16 cellular contexts compared by ENCODE assay signal in genomic region chr5:179616002-179616594, GRCh38. TPM values are rescaled to one million over a fixed set of nuclear protein-coding genes. Genes with fewer than 3 reads are reported as not detected.
A peak's percentile ranks its signal among the peaks of the same experiment; 100 is the strongest.
DNase-seq lines count a peak whose midpoint lies in the region; ATAC-seq, FAIRE-seq and TF ChIP-seq lines count a peak whose summit lies in the region.
"Had no signal": no experiment of that assay in that cellular context is flagged by ENCODE, and none has a peak within 500 bp of the region (broad histone marks: within the 10 kb centered on the region; RNA-seq: fewer than 3 reads in every experiment).

No MANE protein-coding gene starts in this region.

- no peaks in the 10 kb centered on the region for H3K27me3 ChIP-seq in mesenchymal stem cell (ENCODE audit: control insufficient read depth in 1 of 2, insufficient read depth in 1 of 2, low read length in 2 of 2)
- no peaks in the 10 kb centered on the region for H3K27me3 ChIP-seq in subcutaneous abdominal adipose tissue (ENCODE audit: control insufficient read depth in 5 of 5, insufficient read depth in 4 of 5, low read length in 5 of 5)
- H3K27me3 ChIP-seq: esophagus squamous epithelium, thyroid gland had no signal

- no peaks in the 10 kb centered on the region for H3K27me3 Mint-ChIP-seq in activated T-cell treated with anti-CD3 and anti-CD28 coated beads, Interleukin-2, amount 50 U/mL, for 4 hours (ENCODE audit: low read depth)
- H3K27me3 Mint-ChIP-seq in WTC11 (ENCODE audit: low read depth): no peaks in the 10 kb centered on the region

- no peak overlapping the region for H3K18ac ChIP-seq in mesenchymal stem cell (ENCODE audit: low read depth in 1 of 2, low read length in 2 of 2)

- DNase-seq in activated T-cell treated with anti-CD3 and anti-CD28 coated beads, Interleukin-2, amount 50 U/mL, for 4 hours: no peak
- no peak for DNase-seq in activated T-cell treated with anti-CD3 and anti-CD28 coated beads, Interleukin-2, amount 50 U/mL, for 1 hour
- DNase-seq in WTC11 (ENCODE audit: low spot score) (no peak), mesenchymal stem cell (no peak), D721Med (ENCODE audit: insufficient read length, low spot score) (no peak), coronary artery (ENCODE audit: low spot score) (no peak), putamen (ENCODE audit: low spot score) (no peak)
- DNase-seq: activated CD4-positive, alpha-beta T cell treated with anti-CD3 and anti-CD28 coated beads, Interleukin-2, amount 50 U/mL, for 48 hours; DMS79; esophagus squamous epithelium; hypothalamus; left ventricle myocardium inferior; NCI-H1417 treated with DMSO at 0.1 percent for 48 hours; T-helper 2 cell; thyroid gland had no signal

- H2BK120ac ChIP-seq in mesenchymal stem cell (ENCODE audit: low read depth, low read length): no peak overlapping the region

- peak overlapping the region; percentile 29 for H3K4me2 ChIP-seq in mesenchymal stem cell (ENCODE audit: low read length, poor library complexity, severe bottlenecking)

- H3K4me1 Mint-ChIP-seq in activated T-cell treated with anti-CD3 and anti-CD28 coated beads, Interleukin-2, amount 50 U/mL, for 4 hours (ENCODE audit: low read depth): peaks cover 64% of the 10 kb centered on the region
- H3K4me1 Mint-ChIP-seq in WTC11: peaks cover 36% of the 10 kb centered on the region

- no peak overlapping the region for H4K8ac ChIP-seq in mesenchymal stem cell (ENCODE audit: low read length)

- ATAC-seq in activated T-cell treated with anti-CD3 and anti-CD28 coated beads, Interleukin-2, amount 50 U/mL, for 4 hours: no peak
- no peak for ATAC-seq in WTC11

- TF ChIP-seq CTCF in WTC11 (IDR thresholded peaks at IDR 0.05): no peak
- no peak for TF ChIP-seq CTCF in D721Med (IDR thresholded peaks at IDR 0.05; ENCODE audit: insufficient read depth, missing control alignments)
- TF ChIP-seq CTCF in coronary artery (IDR thresholded peaks at IDR 0.05): no peak

- H3K36me3 Mint-ChIP-seq in activated T-cell treated with anti-CD3 and anti-CD28 coated beads, Interleukin-2, amount 50 U/mL, for 4 hours (ENCODE audit: insufficient read depth): peaks cover 78% of the 10 kb centered on the region
- peaks cover 92% of the 10 kb centered on the region for H3K36me3 Mint-ChIP-seq in WTC11

- H2AK5ac ChIP-seq in mesenchymal stem cell (ENCODE audit: low read length, severe bottlenecking): no peak overlapping the region

- POLR2A ChIA-PET in WTC11 (lab: Charles Lee): interaction anchor here (0.6 kb wide), 1 partner anchor 473 kb away, joined by 4 read pairs; no protein-coding TSS in a partner anchor

- H3K23ac ChIP-seq in mesenchymal stem cell (ENCODE audit: low read length in 2 of 2): no peak overlapping the region

- H2BK12ac ChIP-seq in mesenchymal stem cell (ENCODE audit: low read length in 2 of 2): no peak overlapping the region

- H3K9ac ChIP-seq in mesenchymal stem cell (ENCODE audit: low read length) (peak overlapping the region; percentile 16), subcutaneous abdominal adipose tissue (ENCODE audit: low read length in 5 of 5) (peak overlapping the region in 1 of 5 donors; percentile 41)

- H3K36me3 ChIP-seq in mesenchymal stem cell (ENCODE audit: control insufficient read depth in 1 of 2, insufficient read depth in 2 of 2, low read depth in 1 of 2, low read length in 2 of 2) (peaks cover 39 to 97% of the 10 kb centered on the region in 2 experiments), subcutaneous abdominal adipose tissue (ENCODE audit: control insufficient read depth in 5 of 5, insufficient read depth in 5 of 5, low read length in 5 of 5) (peaks cover 63 to 91% (median 90%) of the 10 kb centered on the region in 5 donors)

- H3K27ac ChIP-seq in mesenchymal stem cell (ENCODE audit: low read length, poor library complexity, severe bottlenecking): no peak overlapping the region
- peak overlapping the region; percentile 27 for H3K27ac ChIP-seq in subcutaneous abdominal adipose tissue (ENCODE audit: low read depth, low read length)
- H3K27ac ChIP-seq in coronary artery: no peak overlapping the region
- H3K27ac ChIP-seq: esophagus squamous epithelium, left ventricle myocardium inferior, thyroid gland had no signal

- 98% methylated on average over 9 of the region's 9 CpGs for WGBS in mesenchymal stem cell

- no peak overlapping the region for H2BK15ac ChIP-seq in mesenchymal stem cell (ENCODE audit: low read depth, poor library complexity, severe bottlenecking)

- H3K27ac Mint-ChIP-seq in WTC11: peak overlapping the region; percentile 77

- no peak overlapping the region for H2BK5ac ChIP-seq in mesenchymal stem cell (ENCODE audit: low read depth, low read length, poor library complexity, severe bottlenecking)

- no peak overlapping the region for H4K91ac ChIP-seq in mesenchymal stem cell (ENCODE audit: low read length)

- no peak overlapping the region for H3K4ac ChIP-seq in mesenchymal stem cell (ENCODE audit: low read depth in 1 of 2, low read length in 2 of 2)

- CTCF ChIA-PET in WTC11 (lab: Charles Lee): no interaction called here

- H3K79me1 ChIP-seq in mesenchymal stem cell (replicated peaks; ENCODE audit: low read length, poor library complexity, severe bottlenecking): peaks cover 3% of the 10 kb centered on the region

- H3K9me3 ChIP-seq in mesenchymal stem cell (ENCODE audit: control insufficient read depth, low read length) (no peaks in the 10 kb centered on the region), subcutaneous abdominal adipose tissue (ENCODE audit: control insufficient read depth in 5 of 5, low read length in 5 of 5) (no peaks in the 10 kb centered on the region)
- H3K9me3 ChIP-seq: esophagus squamous epithelium, left ventricle myocardium inferior, thyroid gland had no signal

- H3K14ac ChIP-seq in mesenchymal stem cell (ENCODE audit: low read length in 2 of 2): no peak overlapping the region

- H3K4me3 ChIP-seq in mesenchymal stem cell (ENCODE audit: insufficient read depth in 1 of 2, low read depth in 1 of 2, low read length in 2 of 2): no peak overlapping the region
- H3K4me3 ChIP-seq in subcutaneous abdominal adipose tissue (ENCODE audit: low read depth in 1 of 5, low read length in 5 of 5): no peak overlapping the region
- no peak overlapping the region for H3K4me3 ChIP-seq in coronary artery
- H3K4me3 ChIP-seq: esophagus squamous epithelium, left ventricle myocardium inferior, thyroid gland had no signal

- H3K4me1 ChIP-seq in mesenchymal stem cell (ENCODE audit: control insufficient read depth, insufficient read depth, low read depth, low read length) (peaks cover 8% of the 10 kb centered on the region), subcutaneous abdominal adipose tissue (ENCODE audit: control insufficient read depth in 5 of 5, insufficient read depth in 5 of 5, low read length in 5 of 5) (peaks cover 7 to 69% (median 63%) of the 10 kb centered on the region in 5 donors)

- peak overlapping the region; percentile 26 for H3K4me3 Mint-ChIP-seq in activated T-cell treated with anti-CD3 and anti-CD28 coated beads, Interleukin-2, amount 50 U/mL, for 4 hours
- H3K4me3 Mint-ChIP-seq in WTC11: no peak overlapping the region

- FAIRE-seq in D721Med (lab: Jason Lieb, UNC): no peak

- H2AFZ ChIP-seq in mesenchymal stem cell (ENCODE audit: low read depth, low read length): no peak overlapping the region

- H3K9me3 Mint-ChIP-seq in activated T-cell treated with anti-CD3 and anti-CD28 coated beads, Interleukin-2, amount 50 U/mL, for 4 hours: no peaks in the 10 kb centered on the region
- no peaks in the 10 kb centered on the region for H3K9me3 Mint-ChIP-seq in WTC11

TF ChIP-seq in WTC11, 78 proteins besides CTCF, POLR2A, EP300 and RAD21 (continues in another document):
- TF ChIP-seq ATF6 (CRISPR knock-in tag; IDR thresholded peaks at IDR 0.05) (no peak), ZNF671 (CRISPR knock-in tag; IDR thresholded peaks at IDR 0.05) (peak; percentile 37; the same call in 1 of the 2 replicates), HMGA2 (CRISPR knock-in tag; IDR thresholded peaks at IDR 0.05) (no peak), AR (CRISPR knock-in tag; IDR thresholded peaks at IDR 0.05) (0 out of 2 replicates have a peak, but pooled peaks have one; percentile 31)

RNA-seq across cellular contexts. Expression of gene HNRNPH1, which starts 7.4 kb away (rescaled TPM):
- total RNA-seq in activated T-cell treated with anti-CD3 and anti-CD28 coated beads, Interleukin-2, amount 50 U/mL, for 4 hours: 1,000 to 10,000 TPM; 1,008 to 1,029 (median 1,012) TPM
- 671 to 865 TPM (median 709 TPM) in 3 replicates for total RNA-seq in WTC11 (2021)
- polyA plus RNA-seq in mesenchymal stem cell (2013, experiment 1 of 2): 198 TPM
- polyA plus RNA-seq in mesenchymal stem cell (2013, experiment 2 of 2): 190 TPM
